In genomic region chr11:2825886-2826678, GRCh38 we compare ENCODE assay signal across 8 cellular contexts. TPM values are rescaled to one million over a fixed set of nuclear protein-coding genes. Genes with fewer than 3 reads are reported as not detected.
A peak's percentile ranks its signal among the peaks of the same experiment; 100 is the strongest.
DNase-seq lines count a peak whose midpoint lies in the region; ATAC-seq and TF ChIP-seq lines count a peak whose summit lies in the region.

No MANE protein-coding gene starts in this region.

- DNase-seq in ELF-1 (ENCODE audit: low read depth, low spot score) (peak; percentile 76), SW480 (ENCODE audit: low spot score) (peak; percentile 58), foreskin keratinocyte (peak; percentile 82 to 93), GM10266 (ENCODE audit: extremely low spot score) (no peak)

- ATAC-seq in foreskin keratinocyte, result peak; percentile 92
- ATAC-seq in HG03039 (IDR thresholded peaks at IDR 0.05; ENCODE audit: unreplicated experiment), result no peak
- no peak for ATAC-seq in HG02763 (IDR thresholded peaks at IDR 0.05; ENCODE audit: unreplicated experiment)
- ATAC-seq in GM21786 (IDR thresholded peaks at IDR 0.05; ENCODE audit: unreplicated experiment), result no peak

- no peak overlapping the region for H2AFZ ChIP-seq in parathyroid adenoma

- H3K27ac ChIP-seq in foreskin keratinocyte (peak overlapping the region; percentile 35), parathyroid adenoma (peak overlapping the region; percentile 36)

- no peak overlapping the region for H3K4me3 ChIP-seq in parathyroid adenoma (ENCODE audit: low read depth, low read length)

- H3K27me3 ChIP-seq in foreskin keratinocyte (peaks cover 6% of the 10 kb centered on the region), parathyroid adenoma (ENCODE audit: control insufficient read depth, insufficient read depth, low read length) (no peaks in the 10 kb centered on the region)

- H3K36me3 ChIP-seq in parathyroid adenoma (ENCODE audit: control insufficient read depth, insufficient read depth, low read length), result no peaks in the 10 kb centered on the region

- peaks cover 13% of the 10 kb centered on the region for H3K4me1 ChIP-seq in foreskin keratinocyte
- H3K4me1 ChIP-seq in parathyroid adenoma, result no peaks in the 10 kb centered on the region

- H3K9ac ChIP-seq in parathyroid adenoma, result no peak overlapping the region

- no peak overlapping the region for H3K4me2 ChIP-seq in parathyroid adenoma (ENCODE audit: low read length)

- no peaks in the 10 kb centered on the region for H3K79me2 ChIP-seq in parathyroid adenoma

- no peak for TF ChIP-seq CTCF in foreskin keratinocyte (conservative IDR thresholded peaks at IDR 0.05)
- no peak for TF ChIP-seq CTCF in parathyroid adenoma (IDR thresholded peaks at IDR 0.05)
- no peak for TF ChIP-seq CTCF in GM10266 (IDR thresholded peaks at IDR 0.05; ENCODE audit: control insufficient read depth, insufficient read depth, low read depth, missing control alignments)

- H3K9me3 ChIP-seq in parathyroid adenoma (ENCODE audit: control insufficient read depth, low read length), result no peaks in the 10 kb centered on the region

RNA-seq across cellular contexts. Expression of gene CDKN1C, which starts 59.5 kb away (rescaled TPM):
- 2.4 and 3.2 TPM in 2 replicates for total RNA-seq in foreskin keratinocyte
- 2.6 and 2.8 TPM in 2 replicates for polyA plus RNA-seq in foreskin keratinocyte
